18 cellular contexts compared by ENCODE assay signal in the genomic region with DNA sequence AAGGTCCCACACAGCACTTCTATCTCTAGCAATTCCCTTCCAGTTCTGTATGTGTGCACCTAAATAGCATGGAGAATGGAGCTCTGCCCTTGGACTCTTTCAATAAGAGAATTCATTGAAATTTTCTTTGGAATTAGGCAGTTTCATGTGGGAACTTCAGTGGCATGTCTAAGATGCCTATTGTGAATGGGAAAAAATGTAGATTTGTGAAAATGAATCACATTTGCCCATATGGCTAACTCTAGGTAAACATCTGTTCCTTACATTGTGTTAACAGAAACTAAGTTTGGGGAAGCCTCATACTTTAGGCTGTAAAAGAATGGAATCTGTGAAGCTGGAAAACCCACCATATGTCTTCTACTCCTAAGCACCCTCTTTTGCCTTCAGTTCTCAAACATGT.
"Had no signal": no experiment of that assay in that cellular context is flagged by ENCODE, and none has a peak within 500 bp of the region (broad histone marks: within the 10 kb centered on the region; RNA-seq: fewer than 3 reads in every experiment).

No MANE protein-coding gene starts in this region.

- H2AFZ ChIP-seq: hepatocyte had no signal

- H3K36me3 Mint-ChIP-seq: immature natural killer cell, mesothelial cell of epicardium had no signal

- H3K4me3 Mint-ChIP-seq: dendritic cell treated with granulocyte-macrophage colony-stimulating factor and Interleukin-4, amounts not matched to agents 40 ng/mL and 50 ng/mL, for 4 days; immature natural killer cell; mesothelial cell of epicardium had no signal

- H3K36me3 ChIP-seq: colonic mucosa, esophagus muscularis mucosa, gastroesophageal sphincter, heart left ventricle, left lung, lower lobe of right lung had no signal

- H3K79me2 ChIP-seq: hepatocyte had no signal

- H3K27ac Mint-ChIP-seq: dendritic cell treated with granulocyte-macrophage colony-stimulating factor and Interleukin-4, amounts not matched to agents 40 ng/mL and 50 ng/mL, for 4 days; immature natural killer cell; mesothelial cell of epicardium had no signal

- ATAC-seq: foreskin keratinocyte, gastroesophageal sphincter, heart left ventricle, left cardiac atrium, left ventricle myocardium superior, lower lobe of right lung had no signal

- H3K27me3 Mint-ChIP-seq: dendritic cell treated with granulocyte-macrophage colony-stimulating factor and Interleukin-4, amounts not matched to agents 40 ng/mL and 50 ng/mL, for 4 days had no signal

- H3K27me3 ChIP-seq: colonic mucosa, esophagus muscularis mucosa, foreskin keratinocyte, gastroesophageal sphincter, heart left ventricle, hepatocyte, left lung had no signal

- H3K9me3 ChIP-seq: colonic mucosa, esophagus muscularis mucosa, gastroesophageal sphincter, heart left ventricle, lower lobe of right lung had no signal

- H3K4me3 ChIP-seq: colonic mucosa, esophagus muscularis mucosa, gastroesophageal sphincter, heart left ventricle, hepatocyte, left lung, lower lobe of right lung had no signal

- DNase-seq: colonic mucosa; cortex of kidney; effector CD4-positive, alpha-beta T cell; effector memory CD4-positive, alpha-beta T cell; heart left ventricle; hypothalamus; immature natural killer cell; left cardiac atrium; left lung; left ventricle myocardium superior; lower lobe of right lung; mesenchymal stem cell had no signal

- H3K27ac ChIP-seq: colonic mucosa, esophagus muscularis mucosa, foreskin keratinocyte, gastroesophageal sphincter, heart left ventricle, hepatocyte, left lung, lower lobe of right lung had no signal

- H3K4me1 Mint-ChIP-seq: immature natural killer cell, mesothelial cell of epicardium had no signal

- H3K4me2 ChIP-seq: hepatocyte had no signal
